In genomic region chr17:55743103-55743679, GRCh38 we compare ENCODE assay signal across 9 cellular contexts. TPM values are rescaled to one million over a fixed set of nuclear protein-coding genes. Genes with fewer than 3 reads are reported as not detected.
DNase-seq lines count a peak whose midpoint lies in the region; ATAC-seq and TF ChIP-seq lines count a peak whose summit lies in the region.
"Had no signal": no experiment of that assay in that cellular context is flagged by ENCODE, and none has a peak within 500 bp of the region (broad histone marks: within the 10 kb centered on the region; RNA-seq: fewer than 3 reads in every experiment).

No MANE protein-coding gene starts in this region.

- H3K4me3 ChIP-seq in suprapubic skin = no peak overlapping the region
- H3K4me3 ChIP-seq: left lung had no signal

- WGBS in suprapubic skin = 38% methylated on average over 3 of the region's 3 CpGs

- DNase-seq in NCI-H774 (lab: John Stamatoyannopoulos, UW) (peak; percentile 69), left lobe of liver (ENCODE audit: low spot score) (no peak), nephron progenitor cell (no peak), suprapubic skin (ENCODE audit: low spot score in 2 of 2) (no peak), activated gamma-delta T cell (lab: John Stamatoyannopoulos, UW) (no peak)

- H3K27me3 Mint-ChIP-seq in nephron progenitor cell (ENCODE audit: low read depth, poor library complexity) = no peaks in the 10 kb centered on the region

- no peak for TF ChIP-seq EP300 in suprapubic skin (IDR thresholded peaks at IDR 0.05)

- no peak for TF ChIP-seq CTCF in nephron progenitor cell (IDR thresholded peaks at IDR 0.05)
- no peak for TF ChIP-seq CTCF in suprapubic skin (IDR thresholded peaks at IDR 0.05)

- no peaks in the 10 kb centered on the region for H3K9me3 ChIP-seq in suprapubic skin
- H3K9me3 ChIP-seq: left lung had no signal

- TF ChIP-seq POLR2A in suprapubic skin (IDR thresholded peaks at IDR 0.05) = no peak

- H3K4me1 Mint-ChIP-seq in nephron progenitor cell = peaks cover 21% of the 10 kb centered on the region

- no peaks in the 10 kb centered on the region for H3K4me1 ChIP-seq in suprapubic skin
- H3K4me1 ChIP-seq: left lung had no signal

- no peaks in the 10 kb centered on the region for H3K36me3 Mint-ChIP-seq in nephron progenitor cell (ENCODE audit: low read depth)

- no peaks in the 10 kb centered on the region for H3K9me3 Mint-ChIP-seq in nephron progenitor cell

- ATAC-seq in GM18858 (IDR thresholded peaks at IDR 0.05; ENCODE audit: unreplicated experiment) = peak; percentile 19
- peak; percentile 26 for ATAC-seq in HG02852 (IDR thresholded peaks at IDR 0.05; ENCODE audit: unreplicated experiment)
- peak; percentile 36 for ATAC-seq in left lobe of liver
- ATAC-seq in GM21367 (IDR thresholded peaks at IDR 0.05; ENCODE audit: unreplicated experiment) = no peak
- ATAC-seq: left lung had no signal

- H3K27me3 ChIP-seq in suprapubic skin = no peaks in the 10 kb centered on the region
- H3K27me3 ChIP-seq: left lung had no signal

- H3K27ac ChIP-seq in suprapubic skin = no peak overlapping the region
- H3K27ac ChIP-seq: left lung had no signal

- H3K4me3 Mint-ChIP-seq in nephron progenitor cell = no peak overlapping the region

- no peak overlapping the region for H3K27ac Mint-ChIP-seq in nephron progenitor cell

- no peaks in the 10 kb centered on the region for H3K36me3 ChIP-seq in suprapubic skin
- H3K36me3 ChIP-seq: left lung had no signal

RNA-seq across cellular contexts. Expression of gene PCTP, which starts 7.7 kb away (rescaled TPM):
- total RNA-seq in left lobe of liver (74.1 TPM), suprapubic skin (10 to 100 TPM in 3 of 4 donors, 1 to 10 TPM in 1; 6.4 to 17.4 (median 11.2) TPM)

RNA-seq across cellular contexts. Expression of gene TMEM100, which starts 20.5 kb away (rescaled TPM):
- total RNA-seq in left lobe of liver = 7.0 TPM
- total RNA-seq in suprapubic skin = 1 to 10 TPM; 1.7 to 2.9 (median 2.4) TPM
